ENCODE assay signal across 17 cellular contexts in the genomic region with DNA sequence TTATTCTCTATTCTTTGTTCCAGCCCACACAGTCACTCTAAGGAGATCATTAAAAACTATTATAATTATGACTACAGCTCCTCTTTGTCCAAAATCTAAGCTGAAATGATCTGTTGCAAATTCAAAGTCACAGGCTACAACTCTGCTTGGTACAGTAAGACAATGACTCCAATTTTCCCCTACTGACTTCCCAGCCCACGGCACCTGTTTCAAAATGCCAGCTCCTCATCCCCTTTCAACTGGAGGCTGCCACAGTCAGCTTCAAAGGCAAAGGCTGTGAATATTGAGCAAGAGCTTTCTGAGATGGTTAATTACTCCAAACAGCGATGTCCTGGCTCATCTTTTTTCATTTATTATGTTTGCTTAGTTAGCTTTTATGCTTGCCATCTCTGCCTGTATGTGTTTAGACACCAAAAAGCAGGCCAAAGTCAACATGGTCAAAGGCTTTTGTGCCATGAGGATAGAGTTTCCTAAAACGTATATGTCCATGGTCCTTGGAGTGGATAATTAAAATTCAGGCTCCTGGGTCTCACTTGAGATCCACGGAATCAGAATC.
A peak's percentile ranks its signal among the peaks of the same experiment; 100 is the strongest.
DNase-seq lines count a peak whose midpoint lies in the region; ATAC-seq and TF ChIP-seq lines count a peak whose summit lies in the region.
"Had no signal": no experiment of that assay in that cellular context is flagged by ENCODE, and none has a peak within 500 bp of the region (broad histone marks: within the 10 kb centered on the region; RNA-seq: fewer than 3 reads in every experiment).

No MANE protein-coding gene starts in this region.

- H3K27ac ChIP-seq in PC-9 (no peak overlapping the region), prostate gland (no peak overlapping the region)
- H3K27ac ChIP-seq: ascending aorta, coronary artery, right lobe of liver, SK-N-MC had no signal

- TF ChIP-seq CTCF in LNCaP clone FGC (IDR thresholded peaks at IDR 0.05; ENCODE audit: control insufficient read depth, extremely low read depth, insufficient read depth) (no peak), PC-9 (conservative IDR thresholded peaks at IDR 0.05) (no peak), prostate gland (IDR thresholded peaks at IDR 0.05) (no peak), chondrocyte (IDR thresholded peaks at IDR 0.05) (no peak)

- H3K4me3 ChIP-seq in LNCaP clone FGC (ENCODE audit: low read depth, low read length) (no peak overlapping the region), PC-9 (no peak overlapping the region), prostate gland (no peak overlapping the region)
- H3K4me3 ChIP-seq: ascending aorta, coronary artery, right lobe of liver, SK-N-MC had no signal

- no peak overlapping the region for H3K4me2 ChIP-seq in PC-9

- H3K27ac Mint-ChIP-seq in activated T-cell treated with anti-CD3 and anti-CD28 coated beads, Interleukin-2, amount 50 U/mL, for 72 hours: peak overlapping the region; percentile 83
- H3K27ac Mint-ChIP-seq in chondrocyte (ENCODE audit: unreplicated experiment): no peak overlapping the region
- H3K27ac Mint-ChIP-seq: type B pancreatic cell had no signal

- no peaks in the 10 kb centered on the region for H3F3A ChIP-seq in PC-9 (ENCODE audit: insufficient read depth, low read depth)

- H3K9me3 Mint-ChIP-seq in activated T-cell treated with anti-CD3 and anti-CD28 coated beads, Interleukin-2, amount 50 U/mL, for 72 hours: no peaks in the 10 kb centered on the region
- no peaks in the 10 kb centered on the region for H3K9me3 Mint-ChIP-seq in chondrocyte (ENCODE audit: low read depth)

- H3K9me3 ChIP-seq in PC-9 (ENCODE audit: insufficient read depth, low read depth) (no peaks in the 10 kb centered on the region), prostate gland (no peaks in the 10 kb centered on the region)
- H3K9me3 ChIP-seq: ascending aorta, right lobe of liver had no signal

- no peak overlapping the region for H3K4me3 Mint-ChIP-seq in activated T-cell treated with anti-CD3 and anti-CD28 coated beads, Interleukin-2, amount 50 U/mL, for 72 hours
- H3K4me3 Mint-ChIP-seq in chondrocyte (ENCODE audit: unreplicated experiment): no peak overlapping the region
- H3K4me3 Mint-ChIP-seq: type B pancreatic cell had no signal

- BruUV-seq in PC-9 (replicated peaks; lab: Mats Ljungman, UMichigan): no TSS peak

- H2AFZ ChIP-seq in PC-9: peak overlapping the region; percentile 22; the same call in 1 of the 2 replicates

- H3K9me2 ChIP-seq in PC-9 (ENCODE audit: insufficient read depth): no peaks in the 10 kb centered on the region

- CTCF ChIA-PET in PC-9 (lab: Charles Lee): no interaction called here

- WGBS in prostate gland: 40% methylated on average over 4 of the region's 4 CpGs

- no peaks in the 10 kb centered on the region for H3K27me3 ChIP-seq in PC-9 (ENCODE audit: insufficient read depth, low read depth)
- no peaks in the 10 kb centered on the region for H3K27me3 ChIP-seq in prostate gland (replicated peaks; ENCODE audit: insufficient read depth)
- H3K27me3 ChIP-seq: ascending aorta, right lobe of liver had no signal

- TF ChIP-seq POLR2A in prostate gland (IDR thresholded peaks at IDR 0.05): no peak

- no peaks in the 10 kb centered on the region for H4K20me1 ChIP-seq in PC-9 (ENCODE audit: insufficient read depth)

- H3K27me3 Mint-ChIP-seq in activated T-cell treated with anti-CD3 and anti-CD28 coated beads, Interleukin-2, amount 50 U/mL, for 72 hours (ENCODE audit: low read depth): no peaks in the 10 kb centered on the region
- no peaks in the 10 kb centered on the region for H3K27me3 Mint-ChIP-seq in chondrocyte (ENCODE audit: low read depth)

- H3K36me3 ChIP-seq in PC-9 (ENCODE audit: low read depth): no peaks in the 10 kb centered on the region
- H3K36me3 ChIP-seq in prostate gland: no peaks in the 10 kb centered on the region
- H3K36me3 ChIP-seq: ascending aorta, right lobe of liver had no signal

- POLR2A ChIA-PET in PC-9 (lab: Charles Lee; ENCODE audit: unreplicated experiment): no interaction called here

- no peak for DNase-seq in activated T-cell treated with anti-CD3 and anti-CD28 coated beads, Interleukin-2, amount 50 U/mL, for 72 hours
- DNase-seq in activated T-cell treated with anti-CD3 and anti-CD28 coated beads for 4 hours (no peak), LNCaP clone FGC (ENCODE audit: low read depth) (peak; percentile 81), PC-9 (no peak), prostate gland (ENCODE audit: low spot score) (peak; percentile 16), NCI-H1105 (lab: John Stamatoyannopoulos, UW) (no peak), chondrocyte (ENCODE audit: low spot score) (no peak), HUDEP-2 (lab: John Stamatoyannopoulos, UW; ENCODE audit: unreplicated experiment in 76 of 76) (no peak)
- DNase-seq: AML-193; DMS53; NCI-H2171 treated with DMSO at 0.1 percent for 48 hours; right lobe of liver; stimulated activated CD4-positive, alpha-beta T cell treated with anti-CD3 and anti-CD28 coated beads, Interleukin-4, amount 100 ng/mL, for 24 hours had no signal

- no peaks in the 10 kb centered on the region for H3K4me1 ChIP-seq in PC-9 (replicated peaks; ENCODE audit: insufficient read depth)
- H3K4me1 ChIP-seq in prostate gland (replicated peaks): no peaks in the 10 kb centered on the region
- H3K4me1 ChIP-seq: ascending aorta had no signal

- H3K79me2 ChIP-seq in PC-9 (ENCODE audit: low read depth): no peaks in the 10 kb centered on the region

- no peak for ATAC-seq in activated T-cell treated with anti-CD3 and anti-CD28 coated beads, Interleukin-2, amount 50 U/mL, for 72 hours (replicated peaks in 1 of 2)

- H3K4me1 Mint-ChIP-seq in activated T-cell treated with anti-CD3 and anti-CD28 coated beads, Interleukin-2, amount 50 U/mL, for 72 hours (ENCODE audit: low read depth): peaks cover 61% of the 10 kb centered on the region
- peaks cover 11% of the 10 kb centered on the region for H3K4me1 Mint-ChIP-seq in chondrocyte (ENCODE audit: low read depth)

- intact Hi-C loops in PC-9 (cut with micrococcal nuclease; ENCODE audit: unreplicated experiment): no loop called here
- intact Hi-C loops in prostate gland (cut with DNase I): no loop called here

- H3K36me3 Mint-ChIP-seq in activated T-cell treated with anti-CD3 and anti-CD28 coated beads, Interleukin-2, amount 50 U/mL, for 72 hours (ENCODE audit: insufficient read depth in 2 of 2): peaks cover 8 to 14% of the 10 kb centered on the region in 2 donors
- H3K36me3 Mint-ChIP-seq in chondrocyte (ENCODE audit: low read depth): peaks cover 2% of the 10 kb centered on the region
- H3K36me3 Mint-ChIP-seq: type B pancreatic cell had no signal

Comparison
In these comparisons a context has a peak if more than half of its experiments do, and no peak if none do; other contexts are left out.
1. DNase-seq: peak in LNCaP clone FGC (single experiment) and prostate gland (single experiment); none in activated T-cell treated with anti-CD3 and anti-CD28 coated beads, Interleukin-2, amount 50 U/mL, for 72 hours (0 of 2), activated T-cell treated with anti-CD3 and anti-CD28 coated beads for 4 hours (single experiment), PC-9 (0 of 2), NCI-H1105 (single experiment), chondrocyte (single experiment) and HUDEP-2 (0 of 76).